In the genomic region with DNA sequence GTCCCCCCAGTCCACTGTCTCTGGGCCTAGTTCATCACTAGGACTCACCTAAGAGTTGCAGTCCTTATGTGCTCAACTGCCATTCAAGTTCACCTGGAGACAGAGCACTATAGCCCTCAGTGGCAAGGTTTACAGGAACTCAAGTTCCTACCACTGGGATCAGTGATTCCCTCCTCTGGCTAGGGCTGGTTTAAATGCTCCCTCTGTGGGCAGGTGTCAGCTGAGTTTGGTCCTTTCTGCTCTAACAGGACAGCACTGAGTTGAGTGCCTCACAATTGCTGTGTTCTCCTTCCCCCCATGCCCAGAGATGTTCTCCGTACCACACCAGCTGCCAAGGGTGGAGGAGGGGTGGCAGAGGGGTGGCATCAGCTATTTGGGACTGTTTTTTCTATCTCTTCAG, we compare ENCODE assay signal across 20 cellular contexts.
"Had no signal": no experiment of that assay in that cellular context is flagged by ENCODE, and none has a peak within 500 bp of the region (broad histone marks: within the 10 kb centered on the region; RNA-seq: fewer than 3 reads in every experiment).

No MANE protein-coding gene starts in this region.

- H3K4me1 ChIP-seq: body of pancreas, heart left ventricle, left lung, tibial nerve had no signal

- H3K27ac Mint-ChIP-seq: activated B cell treated with CpG ODN at 0.5 μM for 24 hours; activated CD4-positive, alpha-beta T cell treated with anti-CD3 and anti-CD28 coated beads, Interleukin-2, amount 10 ng/mL, durations not matched to agents 24 days and 14 days; activated naive CD8-positive, alpha-beta T cell treated with anti-CD3 and anti-CD28 coated beads for 36 hours; activated T-cell treated with anti-CD3 and anti-CD28 coated beads, Interleukin-2, amount 50 U/mL, for 72 hours; memory B cell; natural killer cell treated with Interleukin-12 subunit alpha and Interleukin-12 subunit beta and Interleukin-15 and Interleukin-18, amount 100 ng/mL, for 72 hours; stimulated activated naive B cell treated with anti-CD40 and anti-IgM and Interleukin-4, amounts not matched to agents 10 μg/mL and 1 μg/mL and 100 μg/mL, for 72 hours; T-helper 1 cell treated with Interleukin-12 subunit alpha and Interleukin-12 subunit beta and Interleukin-4 antibody, amounts not matched to agents 30 μg/mL and 1 μg/mL, for 36 hours had no signal

- H3K36me3 ChIP-seq: heart left ventricle, left lung, tibial nerve had no signal

- H3K4me3 ChIP-seq: body of pancreas, heart left ventricle, left lung, tibial nerve had no signal

- DNase-seq: activated B cell treated with CpG ODN at 0.5 μM for 24 hours; activated CD4-positive, alpha-beta T cell treated with anti-CD3 and anti-CD28 coated beads, Interleukin-2, amount 10 ng/mL, durations not matched to agents 24 days and 14 days; activated CD8-positive, alpha-beta memory T cell treated with anti-CD3 and anti-CD28 coated beads, Interleukin-2, amount 50 U/mL, for 48 hours; activated gamma-delta T cell treated with Interleukin-2 at 50 U/mL for 16 hours; activated naive CD8-positive, alpha-beta T cell treated with anti-CD3 and anti-CD28 coated beads for 36 hours; activated T-cell treated with anti-CD3 and anti-CD28 coated beads, Interleukin-2, amount 50 U/mL, for 72 hours; amygdala; body of pancreas; cortex of kidney; effector memory CD4-positive, alpha-beta T cell; heart left ventricle; left lung; nucleus accumbens; stimulated activated CD4-positive, alpha-beta T cell treated with anti-CD3 and anti-CD28 coated beads, Interleukin-2, amount 100 ng/mL, for 48 hours; stimulated activated naive B cell treated with anti-CD40 and anti-IgM and Interleukin-4, amounts not matched to agents 10 μg/mL and 1 μg/mL and 100 μg/mL, for 72 hours had no signal

- H3K4me3 Mint-ChIP-seq: activated B cell treated with CpG ODN at 0.5 μM for 24 hours; activated CD4-positive, alpha-beta T cell treated with anti-CD3 and anti-CD28 coated beads, Interleukin-2, amount 10 ng/mL, durations not matched to agents 24 days and 14 days; activated naive CD8-positive, alpha-beta T cell treated with anti-CD3 and anti-CD28 coated beads for 36 hours; activated T-cell treated with anti-CD3 and anti-CD28 coated beads, Interleukin-2, amount 50 U/mL, for 72 hours; central memory CD8-positive, alpha-beta T cell; memory B cell; natural killer cell treated with Interleukin-12 subunit alpha and Interleukin-12 subunit beta and Interleukin-15 and Interleukin-18, amount 100 ng/mL, for 72 hours; stimulated activated naive B cell treated with anti-CD40 and anti-IgM and Interleukin-4, amounts not matched to agents 10 μg/mL and 1 μg/mL and 100 μg/mL, for 72 hours; T-helper 1 cell treated with Interleukin-12 subunit alpha and Interleukin-12 subunit beta and Interleukin-4 antibody, amounts not matched to agents 30 μg/mL and 1 μg/mL, for 36 hours had no signal

- H3K27ac ChIP-seq: body of pancreas, heart left ventricle, left lung, tibial nerve had no signal

- H3K27me3 Mint-ChIP-seq: activated B cell treated with CpG ODN at 0.5 μM for 24 hours; activated naive CD8-positive, alpha-beta T cell treated with anti-CD3 and anti-CD28 coated beads for 36 hours; central memory CD8-positive, alpha-beta T cell; memory B cell; stimulated activated naive B cell treated with anti-CD40 and anti-IgM and Interleukin-4, amounts not matched to agents 10 μg/mL and 1 μg/mL and 100 μg/mL, for 72 hours had no signal

- H3K27me3 ChIP-seq: body of pancreas, heart left ventricle, left lung, tibial nerve had no signal

- H3K4me1 Mint-ChIP-seq: activated B cell treated with CpG ODN at 0.5 μM for 24 hours; activated CD4-positive, alpha-beta T cell treated with anti-CD3 and anti-CD28 coated beads, Interleukin-2, amount 10 ng/mL, durations not matched to agents 24 days and 14 days; activated naive CD8-positive, alpha-beta T cell treated with anti-CD3 and anti-CD28 coated beads for 36 hours; central memory CD8-positive, alpha-beta T cell; memory B cell; stimulated activated naive B cell treated with anti-CD40 and anti-IgM and Interleukin-4, amounts not matched to agents 10 μg/mL and 1 μg/mL and 100 μg/mL, for 72 hours had no signal

- H3K9me3 ChIP-seq: body of pancreas had no signal
